8 cellular contexts compared by ENCODE assay signal in genomic region chr21:32611471-32611997, GRCh38. TPM values are rescaled to one million over a fixed set of nuclear protein-coding genes. Genes with fewer than 3 reads are reported as not detected.
A peak's percentile ranks its signal among the peaks of the same experiment; 100 is the strongest.
DNase-seq lines count a peak whose midpoint lies in the region; ATAC-seq lines count a peak whose summit lies in the region.

No MANE protein-coding gene starts in this region.

- H3K27ac Mint-ChIP-seq in CD8-positive, alpha-beta memory T cell, result peak overlapping the region; percentile 97 to 99 (median 98)
- peak overlapping the region; percentile 83 for H3K27ac Mint-ChIP-seq in activated naive CD4-positive, alpha-beta T cell treated with anti-CD3 and anti-CD28 coated beads for 36 hours

- H3K36me3 Mint-ChIP-seq in CD8-positive, alpha-beta memory T cell, result peaks cover 0 to 38% (median 16%) of the 10 kb centered on the region in 3 donors
- H3K36me3 Mint-ChIP-seq in activated naive CD4-positive, alpha-beta T cell treated with anti-CD3 and anti-CD28 coated beads for 36 hours (ENCODE audit: low read depth), result peaks cover 9% of the 10 kb centered on the region

- H3K9ac ChIP-seq in NT2/D1 (ENCODE audit: insufficient read length, low read depth), result peak overlapping the region; percentile 99

- POLR2A ChIA-PET in CD8-positive, alpha-beta memory T cell (lab: Charles Lee), result interaction anchor here (0.7 to 1.6 kb wide), 7 partner anchors 10 to 333 kb away, joined by 3 to 6 read pairs (median 5); partner anchors contain the start of genes EVA1C, MIS18A, PAXBP1 and URB1

- H3K36me3 ChIP-seq in CD8-positive, alpha-beta memory T cell (ENCODE audit: insufficient read depth, low read length), result peaks cover 5% of the 10 kb centered on the region
- peaks cover 5% of the 10 kb centered on the region for H3K36me3 ChIP-seq in H7 (replicated peaks; ENCODE audit: control insufficient read depth, insufficient read depth, low read length)
- H3K36me3 ChIP-seq in NT2/D1 (ENCODE audit: insufficient read depth, insufficient read length, low read length), result peaks cover 37% of the 10 kb centered on the region

- peak overlapping the region; percentile 95 to 99 (median 97) for H3K4me3 Mint-ChIP-seq in CD8-positive, alpha-beta memory T cell
- peak overlapping the region; percentile 98 for H3K4me3 Mint-ChIP-seq in activated naive CD4-positive, alpha-beta T cell treated with anti-CD3 and anti-CD28 coated beads for 36 hours

- H3K27ac ChIP-seq in CD8-positive, alpha-beta memory T cell (ENCODE audit: low read depth, low read length), result peak overlapping the region; percentile 97

- H3K9me3 ChIP-seq in CD8-positive, alpha-beta memory T cell (ENCODE audit: low read length), result no peaks in the 10 kb centered on the region
- no peaks in the 10 kb centered on the region for H3K9me3 ChIP-seq in NT2/D1 (ENCODE audit: insufficient read depth, low read length)

- no peaks in the 10 kb centered on the region for H3K27me3 ChIP-seq in CD8-positive, alpha-beta memory T cell (ENCODE audit: insufficient read depth, low read length, poor library complexity, severe bottlenecking)
- H3K27me3 ChIP-seq in H7 (ENCODE audit: control insufficient read depth, insufficient read depth, low read length) (no peaks in the 10 kb centered on the region), NT2/D1 (ENCODE audit: insufficient read depth, insufficient read length) (no peaks in the 10 kb centered on the region)

- DNase-seq in CD8-positive, alpha-beta memory T cell, result peak; percentile 16 to 59 (median 27)
- DNase-seq in H7 (peak; percentile 57), NT2/D1 (ENCODE audit: low read depth, low spot score) (no peak), Right ventricle myocardium superior (peak; percentile 54), putamen (ENCODE audit: low spot score) (peak; percentile 10), SW 1271 (lab: John Stamatoyannopoulos, UW) (no peak)
- DNase-seq in activated naive CD4-positive, alpha-beta T cell treated with anti-CD3 and anti-CD28 coated beads for 36 hours, result peak; percentile 62

- intact Hi-C loops in activated naive CD4-positive, alpha-beta T cell treated with anti-CD3 and anti-CD28 coated beads for 36 hours (cut with micrococcal nuclease), result no loop called here
- intact Hi-C loops in Right ventricle myocardium superior (cut with DNase I), result no loop called here

- peaks cover 13% of the 10 kb centered on the region for H3K4me1 ChIP-seq in CD8-positive, alpha-beta memory T cell (ENCODE audit: insufficient read depth, low read length)
- no peaks in the 10 kb centered on the region for H3K4me1 ChIP-seq in NT2/D1 (ENCODE audit: insufficient read depth, insufficient read length)

- no peaks in the 10 kb centered on the region for H3K9me3 Mint-ChIP-seq in CD8-positive, alpha-beta memory T cell
- H3K9me3 Mint-ChIP-seq in activated naive CD4-positive, alpha-beta T cell treated with anti-CD3 and anti-CD28 coated beads for 36 hours, result no peaks in the 10 kb centered on the region

- H3K4me3 ChIP-seq in CD8-positive, alpha-beta memory T cell (ENCODE audit: low read length), result peak overlapping the region; percentile 97
- H3K4me3 ChIP-seq in H7 (ENCODE audit: insufficient read depth, low read depth, low read length), result peak overlapping the region; percentile 92
- peak overlapping the region; percentile 99 for H3K4me3 ChIP-seq in NT2/D1 (ENCODE audit: insufficient read length, low read depth)

- CTCF ChIA-PET in CD8-positive, alpha-beta memory T cell (lab: Charles Lee), result interaction anchor here (0.9 to 2.5 kb wide), 7 partner anchors 10 to 210 kb away, joined by 3 to 23 read pairs (median 6); partner anchors contain the start of genes PAXBP1 and SYNJ1
- CTCF ChIA-PET in activated naive CD4-positive, alpha-beta T cell treated with anti-CD3 and anti-CD28 coated beads for 36 hours (lab: Charles Lee), result interaction anchor here (2.5 kb wide), 1 partner anchor 10 kb away, joined by 17 read pairs; no protein-coding TSS in a partner anchor

- H3K4me1 Mint-ChIP-seq in CD8-positive, alpha-beta memory T cell, result peaks cover 14 to 29% (median 22%) of the 10 kb centered on the region in 3 donors
- peaks cover 13% of the 10 kb centered on the region for H3K4me1 Mint-ChIP-seq in activated naive CD4-positive, alpha-beta T cell treated with anti-CD3 and anti-CD28 coated beads for 36 hours (ENCODE audit: low read depth)

- H3K27me3 Mint-ChIP-seq in CD8-positive, alpha-beta memory T cell, result peaks cover 0 to 3% of the 10 kb centered on the region in 2 donors
- no peaks in the 10 kb centered on the region for H3K27me3 Mint-ChIP-seq in activated naive CD4-positive, alpha-beta T cell treated with anti-CD3 and anti-CD28 coated beads for 36 hours (ENCODE audit: low read depth)

- ATAC-seq in Right ventricle myocardium superior (ENCODE audit: poor library complexity), result peak; percentile 10
- ATAC-seq in GM18870 (IDR thresholded peaks at IDR 0.05; ENCODE audit: unreplicated experiment), result no peak

RNA-seq across cellular contexts. Expression of gene CFAP298, which starts 0.6 kb away (rescaled TPM):
- total RNA-seq in CD8-positive, alpha-beta memory T cell, result 10 to 100 TPM; 49.4 to 51.9 TPM
- polyA plus RNA-seq in CD8-positive, alpha-beta memory T cell, result 62.8 TPM
- 63.7 and 119 TPM in 2 replicates for total RNA-seq in H7 (2014; rRNA removed; shearing (Covaris generic))
- 10 to 100 TPM; 33.3 to 35.6 TPM for total RNA-seq in activated naive CD4-positive, alpha-beta T cell treated with anti-CD3 and anti-CD28 coated beads for 36 hours
- 17.2 TPM for total RNA-seq in Right ventricle myocardium superior

RNA-seq across cellular contexts. Expression of gene TCP10L, which starts 26.2 kb away (rescaled TPM):
- total RNA-seq in CD8-positive, alpha-beta memory T cell, result not detected
- 0.43 TPM for polyA plus RNA-seq in CD8-positive, alpha-beta memory T cell
- total RNA-seq in H7 (2014; rRNA removed; shearing (Covaris generic)), result 3.1 TPM in 1 of 2 replicates, not detected in the other
- total RNA-seq in activated naive CD4-positive, alpha-beta T cell treated with anti-CD3 and anti-CD28 coated beads for 36 hours, result under 1 TPM; 0.30 to 0.50 TPM
- 2.4 TPM for total RNA-seq in Right ventricle myocardium superior

Comparison
In these comparisons a context has a peak if more than half of its experiments do, and no peak if none do; other contexts are left out.
1. DNase-seq: peak in CD8-positive, alpha-beta memory T cell (5 of 5), H7 (single experiment), activated naive CD4-positive, alpha-beta T cell treated with anti-CD3 and anti-CD28 coated beads for 36 hours (single experiment), Right ventricle myocardium superior (single experiment) and putamen (single experiment); none in NT2/D1 (single experiment) and SW 1271 (0 of 2).
2. Peak in every context shown above with its lines, with median percentiles within 50 percentile points of each other: H3K4me3 ChIP-seq.